In genomic region chr10:1219874-1220273, GRCh38 we compare ENCODE assay signal across 2 cellular contexts.
TF ChIP-seq lines count a peak whose summit lies in the region.

No MANE protein-coding gene starts in this region.

TF ChIP-seq in HEK293T, 16 proteins besides CTCF, POLR2A, EP300 and RAD21:
- 0 out of 2 replicates have a peak, but pooled peaks have one; percentile 29 for TF ChIP-seq TARDBP (IDR thresholded peaks at IDR 0.05)

TF ChIP-seq in K562, 482 proteins besides CTCF, POLR2A, EP300 and RAD21:
- 0 out of 4 replicates have a peak, but pooled peaks of 1 of the 2 experiments have one; percentile 46 for TF ChIP-seq MLLT1 (IDR thresholded peaks at IDR 0.05)
- TF ChIP-seq TSC22D4 (tag; IDR thresholded peaks at IDR 0.05), result 0 out of 2 replicates have a peak, but pooled peaks have one; percentile 70
TF ChIP-seq in K562: peak in this region for 2; not testable (repeated sequence) for 480.
